In genomic region chr14:65242732-65243134, GRCh38 we compare ENCODE assay signal across 19 cellular contexts.
DNase-seq lines count a peak whose midpoint lies in the region; ATAC-seq and TF ChIP-seq lines count a peak whose summit lies in the region.
"Had no signal": no experiment of that assay in that cellular context is flagged by ENCODE, and none has a peak within 500 bp of the region (broad histone marks: within the 10 kb centered on the region; RNA-seq: fewer than 3 reads in every experiment).

No MANE protein-coding gene starts in this region.

- no peaks in the 10 kb centered on the region for H3K9me2 ChIP-seq in hepatocyte (replicated peaks; ENCODE audit: insufficient read depth)

- H2BK12ac ChIP-seq in trophoblast cell (ENCODE audit: low read length) = peak overlapping the region; percentile 97

- H4K12ac ChIP-seq in trophoblast cell (ENCODE audit: low read depth, low read length) = no peak overlapping the region

- no peaks in the 10 kb centered on the region for H3K9me3 ChIP-seq in SJSA1 (replicated peaks)
- H3K9me3 ChIP-seq in hepatocyte (ENCODE audit: low read depth) = no peaks in the 10 kb centered on the region
- H3K9me3 ChIP-seq in trophoblast cell (ENCODE audit: insufficient read depth, low read depth, low read length) = no peaks in the 10 kb centered on the region

- POLR2A ChIA-PET in activated CD4-positive, alpha-beta T cell treated with anti-CD3 and anti-CD28 coated beads, Interleukin-2, amount 10 ng/mL, durations not matched to agents 7 days and 5 days (lab: Charles Lee) = no interaction called here

- peaks cover 13% of the 10 kb centered on the region for H3K4me1 Mint-ChIP-seq in activated CD4-positive, alpha-beta T cell treated with anti-CD3 and anti-CD28 coated beads, Interleukin-2, amount 10 ng/mL, durations not matched to agents 7 days and 5 days
- peaks cover 7% of the 10 kb centered on the region for H3K4me1 Mint-ChIP-seq in activated T-helper 2 cell treated with anti-CD3 and anti-CD28 coated beads, Interferon-gamma antibody, Interleukin-2, Interleukin-4, amounts not matched to agents 10 μg/mL and 5 μg/mL and 100 μg/mL, durations not matched to agents 14 hours and 24 hours and 36 hours (ENCODE audit: low read depth)

- H3K79me2 ChIP-seq in ACC112 (ENCODE audit: control insufficient read depth, insufficient read depth, low read length, unreplicated experiment) = no peaks in the 10 kb centered on the region
- no peaks in the 10 kb centered on the region for H3K79me2 ChIP-seq in hepatocyte
- H3K79me2 ChIP-seq in trophoblast cell (ENCODE audit: control insufficient read depth, insufficient read depth, low read length, poor library complexity) = peaks cover 7% of the 10 kb centered on the region

- no peak for TF ChIP-seq CTCF in hepatocyte (IDR thresholded peaks at IDR 0.05; ENCODE audit: poor library complexity)

- H3K4me1 ChIP-seq in ACC112 (ENCODE audit: control insufficient read depth, insufficient read depth, low read length, unreplicated experiment) (peaks cover 31% of the 10 kb centered on the region), SJSA1 (replicated peaks) (peaks cover 47% of the 10 kb centered on the region), hepatocyte (ENCODE audit: insufficient read depth) (peaks cover 33% of the 10 kb centered on the region), trophoblast cell (ENCODE audit: control insufficient read depth in 1 of 2, insufficient read depth in 2 of 2, low read length in 2 of 2) (peaks cover 13 to 17% of the 10 kb centered on the region in 2 experiments)

- H3K14ac ChIP-seq in trophoblast cell (ENCODE audit: low read length) = peak overlapping the region; percentile 50

- peak overlapping the region; percentile 61 for H4K91ac ChIP-seq in trophoblast cell (ENCODE audit: low read depth, low read length)

- CTCF ChIA-PET in activated CD4-positive, alpha-beta T cell treated with anti-CD3 and anti-CD28 coated beads, Interleukin-2, amount 10 ng/mL, durations not matched to agents 7 days and 5 days (lab: Charles Lee) = interaction anchor here (0.8 to 0.9 kb wide), 2 partner anchors 16 to 35 kb away, joined by 3 to 4 read pairs; no protein-coding TSS in a partner anchor

- H3K9me3 Mint-ChIP-seq in activated CD4-positive, alpha-beta T cell treated with anti-CD3 and anti-CD28 coated beads, Interleukin-2, amount 10 ng/mL, durations not matched to agents 7 days and 5 days = no peaks in the 10 kb centered on the region
- no peaks in the 10 kb centered on the region for H3K9me3 Mint-ChIP-seq in activated T-helper 2 cell treated with anti-CD3 and anti-CD28 coated beads, Interferon-gamma antibody, Interleukin-2, Interleukin-4, amounts not matched to agents 10 μg/mL and 5 μg/mL and 100 μg/mL, durations not matched to agents 14 hours and 24 hours and 36 hours

- intact Hi-C loops in activated T-helper 2 cell treated with anti-CD3 and anti-CD28 coated beads, Interferon-gamma antibody, Interleukin-2, Interleukin-4, amounts not matched to agents 10 μg/mL and 5 μg/mL and 100 μg/mL, durations not matched to agents 14 hours and 24 hours and 36 hours (cut with micrococcal nuclease) = no loop called here

- no peak overlapping the region for H2AK5ac ChIP-seq in trophoblast cell (ENCODE audit: low read length)

- H4K20me1 ChIP-seq in hepatocyte (ENCODE audit: insufficient read depth, poor library complexity, severe bottlenecking) = no peaks in the 10 kb centered on the region

- no peak overlapping the region for H3K18ac ChIP-seq in trophoblast cell (ENCODE audit: low read length)

- H3K4me2 ChIP-seq in hepatocyte (peak overlapping the region; percentile 25), trophoblast cell (ENCODE audit: low read length) (no peak overlapping the region)
- H3K4me2 ChIP-seq: KMS-11, PC-9 had no signal

- WGBS in hepatocyte (ENCODE audit: low lambda C conversion rate, missing lambda C conversion rate) = 80% methylated on average over 4 of the region's 4 CpGs
- no CpG with 5 or more reads among the region's 4 CpGs for WGBS in trophoblast cell (ENCODE audit: extremely low coverage, insufficient coverage, insufficient read length)

- H3K27ac ChIP-seq in ACC112 (ENCODE audit: low read depth, low read length) (peak overlapping the region; percentile 36), SJSA1 (peak overlapping the region; percentile 54), hepatocyte (peak overlapping the region; percentile 88), trophoblast cell (ENCODE audit: low read depth, low read length) (no peak overlapping the region)
- H3K27ac ChIP-seq: KMS-11, PC-9 had no signal

- no peak overlapping the region for H3K4me3 Mint-ChIP-seq in activated CD4-positive, alpha-beta T cell treated with anti-CD3 and anti-CD28 coated beads, Interleukin-2, amount 10 ng/mL, durations not matched to agents 7 days and 5 days
- H3K4me3 Mint-ChIP-seq in activated T-helper 2 cell treated with anti-CD3 and anti-CD28 coated beads, Interferon-gamma antibody, Interleukin-2, Interleukin-4, amounts not matched to agents 10 μg/mL and 5 μg/mL and 100 μg/mL, durations not matched to agents 14 hours and 24 hours and 36 hours (ENCODE audit: low read depth) = no peak overlapping the region
- H3K4me3 Mint-ChIP-seq: CD4-positive, alpha-beta memory T cell had no signal

- H3K36me3 ChIP-seq in ACC112 (ENCODE audit: insufficient read depth, low read length) (no peaks in the 10 kb centered on the region), SJSA1 (no peaks in the 10 kb centered on the region), hepatocyte (replicated peaks; ENCODE audit: insufficient read depth, low read depth) (no peaks in the 10 kb centered on the region), trophoblast cell (ENCODE audit: control insufficient read depth in 1 of 2, insufficient read depth in 2 of 2, low read length in 2 of 2) (no peaks in the 10 kb centered on the region)

- H3K23ac ChIP-seq in trophoblast cell (ENCODE audit: low read length) = no peak overlapping the region

- no peak overlapping the region for H2BK5ac ChIP-seq in trophoblast cell (ENCODE audit: low read depth, low read length, poor library complexity)

- H3K27me3 Mint-ChIP-seq in activated CD4-positive, alpha-beta T cell treated with anti-CD3 and anti-CD28 coated beads, Interleukin-2, amount 10 ng/mL, durations not matched to agents 7 days and 5 days = no peaks in the 10 kb centered on the region
- no peaks in the 10 kb centered on the region for H3K27me3 Mint-ChIP-seq in activated T-helper 2 cell treated with anti-CD3 and anti-CD28 coated beads, Interferon-gamma antibody, Interleukin-2, Interleukin-4, amounts not matched to agents 10 μg/mL and 5 μg/mL and 100 μg/mL, durations not matched to agents 14 hours and 24 hours and 36 hours (ENCODE audit: low read depth)
- H3K27me3 Mint-ChIP-seq: CD4-positive, alpha-beta memory T cell had no signal

- H3K4ac ChIP-seq in trophoblast cell (ENCODE audit: low read depth, low read length) = no peak overlapping the region

- peak overlapping the region; percentile 71 for H2BK120ac ChIP-seq in trophoblast cell (ENCODE audit: insufficient read depth, low read length, poor library complexity)

- H3K4me3 ChIP-seq in ACC112 (ENCODE audit: low read depth, low read length) = no peak overlapping the region
- H3K4me3 ChIP-seq in SJSA1 = no peak overlapping the region
- H3K4me3 ChIP-seq in hepatocyte = no peak overlapping the region
- no peak overlapping the region for H3K4me3 ChIP-seq in trophoblast cell (ENCODE audit: low read depth, low read length)
- H3K4me3 ChIP-seq: PC-9 had no signal

- H3K36me3 Mint-ChIP-seq in activated CD4-positive, alpha-beta T cell treated with anti-CD3 and anti-CD28 coated beads, Interleukin-2, amount 10 ng/mL, durations not matched to agents 7 days and 5 days (ENCODE audit: low read depth) = no peaks in the 10 kb centered on the region
- H3K36me3 Mint-ChIP-seq in activated T-helper 2 cell treated with anti-CD3 and anti-CD28 coated beads, Interferon-gamma antibody, Interleukin-2, Interleukin-4, amounts not matched to agents 10 μg/mL and 5 μg/mL and 100 μg/mL, durations not matched to agents 14 hours and 24 hours and 36 hours (ENCODE audit: low read depth) = no peaks in the 10 kb centered on the region
- H3K36me3 Mint-ChIP-seq: CD4-positive, alpha-beta memory T cell had no signal

- no peak overlapping the region for H3K9ac ChIP-seq in trophoblast cell (ENCODE audit: low read length)
- H3K9ac ChIP-seq: KMS-11 had no signal

- DNase-seq in SJSA1 (ENCODE audit: low read depth in 1 of 2, low spot score in 2 of 2) (no peak), hepatocyte (ENCODE audit: low spot score) (peak; percentile 27), trophoblast cell (no peak), NCI-H774 (lab: John Stamatoyannopoulos, UW) (no peak)
- DNase-seq in activated CD4-positive, alpha-beta T cell treated with anti-CD3 and anti-CD28 coated beads, Interleukin-2, amount 10 ng/mL, durations not matched to agents 7 days and 5 days = no peak
- DNase-seq in activated T-helper 2 cell treated with anti-CD3 and anti-CD28 coated beads, Interferon-gamma antibody, Interleukin-2, Interleukin-4, amounts not matched to agents 10 μg/mL and 5 μg/mL and 100 μg/mL, durations not matched to agents 14 hours and 24 hours and 36 hours (ENCODE audit: low spot score) = no peak
- DNase-seq: CD4-positive, alpha-beta memory T cell; DMS153; GF-D8; GOT3; MV-4-11; NCI-H1694 treated with DMSO at 0.1 percent for 48 hours; NCI-H2107; NCI-H2227 treated with DMSO at 0.1 percent for 48 hours; NCI-H524; PC-9 had no signal

- H3K27ac Mint-ChIP-seq in activated CD4-positive, alpha-beta T cell treated with anti-CD3 and anti-CD28 coated beads, Interleukin-2, amount 10 ng/mL, durations not matched to agents 7 days and 5 days = no peak overlapping the region
- no peak overlapping the region for H3K27ac Mint-ChIP-seq in activated T-helper 2 cell treated with anti-CD3 and anti-CD28 coated beads, Interferon-gamma antibody, Interleukin-2, Interleukin-4, amounts not matched to agents 10 μg/mL and 5 μg/mL and 100 μg/mL, durations not matched to agents 14 hours and 24 hours and 36 hours
- H3K27ac Mint-ChIP-seq: CD4-positive, alpha-beta memory T cell had no signal

- H3K27me3 ChIP-seq in ACC112 (ENCODE audit: insufficient read depth, low read length) (no peaks in the 10 kb centered on the region), SJSA1 (replicated peaks) (no peaks in the 10 kb centered on the region), hepatocyte (no peaks in the 10 kb centered on the region), trophoblast cell (ENCODE audit: insufficient read depth, low read length) (no peaks in the 10 kb centered on the region)

- peaks cover 36% of the 10 kb centered on the region for H3K79me1 ChIP-seq in trophoblast cell (ENCODE audit: low read length)

- H4K8ac ChIP-seq in trophoblast cell (ENCODE audit: low read depth, low read length) = no peak overlapping the region

- H2AFZ ChIP-seq in ACC112 (ENCODE audit: low read length, unreplicated experiment) = no peak overlapping the region
- H2AFZ ChIP-seq in hepatocyte = no peak overlapping the region
- H2AFZ ChIP-seq in trophoblast cell (ENCODE audit: insufficient read depth, low read length, poor library complexity) = no peak overlapping the region
- H2AFZ ChIP-seq: PC-9 had no signal

- no peak for ATAC-seq in HG02610 (IDR thresholded peaks at IDR 0.05; ENCODE audit: unreplicated experiment)
